ENCODE assay signal across 9 cellular contexts in genomic region chr5:175796536-175797499, GRCh38.
DNase-seq lines count a peak whose midpoint lies in the region; ATAC-seq, FAIRE-seq and TF ChIP-seq lines count a peak whose summit lies in the region.
"Had no signal": no experiment of that assay in that cellular context is flagged by ENCODE, and none has a peak within 500 bp of the region (broad histone marks: within the 10 kb centered on the region; RNA-seq: fewer than 3 reads in every experiment).

No MANE protein-coding gene starts in this region.

- H4K20me1 ChIP-seq in GM23338 (replicated peaks; ENCODE audit: insufficient read depth) (no peaks in the 10 kb centered on the region; the same call in none of the 2 replicates), keratinocyte (ENCODE audit: control insufficient read depth, extremely low read depth, insufficient read depth, low read length) (no peaks in the 10 kb centered on the region)

- H3K9ac ChIP-seq in keratinocyte (ENCODE audit: control insufficient read depth, extremely low read depth, insufficient read depth, low read length) = no peak overlapping the region

- no peaks in the 10 kb centered on the region for H3K9me3 ChIP-seq in keratinocyte (ENCODE audit: control insufficient read depth, low read depth, low read length)

- H3K36me3 ChIP-seq in GM23338 (ENCODE audit: insufficient read depth) (no peaks in the 10 kb centered on the region), keratinocyte (ENCODE audit: control insufficient read depth in 2 of 2, extremely low read depth in 1 of 2, insufficient read depth in 2 of 2, low read length in 2 of 2) (no peaks in the 10 kb centered on the region)

- no peaks in the 10 kb centered on the region for H3K9me2 ChIP-seq in GM23338 (ENCODE audit: insufficient read depth)

- H3K27me3 ChIP-seq in GM23338 (ENCODE audit: insufficient read depth) (peaks cover 43% of the 10 kb centered on the region), keratinocyte (ENCODE audit: control insufficient read depth, extremely low read depth, insufficient read depth, low read length) (peaks cover 16% of the 10 kb centered on the region)

- no peaks in the 10 kb centered on the region for H3K79me2 ChIP-seq in GM23338 (replicated peaks; ENCODE audit: insufficient read depth)
- no peaks in the 10 kb centered on the region for H3K79me2 ChIP-seq in keratinocyte (ENCODE audit: control insufficient read depth, insufficient read depth, low read length)

- H3K4me1 ChIP-seq in GM23338 (ENCODE audit: insufficient read depth) = peaks cover 13% of the 10 kb centered on the region
- peaks cover 4% of the 10 kb centered on the region for H3K4me1 ChIP-seq in keratinocyte (ENCODE audit: control insufficient read depth, extremely low read depth, insufficient read depth, low read length)

- dilution Hi-C loops in keratinocyte (cut with MboI; ENCODE audit: extremely low pct_ligation_motif_present, low sequenced_read_pairs) = no loop called here

- peaks cover 29% of the 10 kb centered on the region for H3K4me1 Mint-ChIP-seq in GM23338

- H3F3A ChIP-seq in GM23338 (replicated peaks; ENCODE audit: low read depth) = peaks cover 11% of the 10 kb centered on the region; the same call in 1 of the 2 replicates

- DNase-seq in COR-L47 (lab: John Stamatoyannopoulos, UW) (peak; percentile 80), GM23338 (ENCODE audit: low spot score) (peak; percentile 96), NCI-H1092 (lab: John Stamatoyannopoulos, UW) (peak; percentile 57), cardiac fibroblast (ENCODE audit: low read depth in 2 of 2) (peak; percentile 72 to 85), keratinocyte (ENCODE audit: low read depth, low spot score) (no peak)
- DNase-seq in activated CD4-positive, CD25-positive, alpha-beta regulatory T cell treated with anti-CD3 and anti-CD28 coated beads, Interleukin-2, amount 50 U/mL, for 72 hours = peak; percentile 66
- peak; percentile 46 to 67 (median 57) for DNase-seq in stimulated activated CD4-positive, alpha-beta T cell treated with anti-CD3 and anti-CD28 coated beads, Interleukin-1b, Interleukin-23, amount 100 ng/mL, for 24 hours (ENCODE audit: low read depth in 4 of 4, low spot score in 1 of 4)

- ATAC-seq in GM23338 (peak; percentile 92), GM19455 (IDR thresholded peaks at IDR 0.05; ENCODE audit: unreplicated experiment) (no peak)

- TF ChIP-seq CTCF in GM23338 (conservative IDR thresholded peaks at IDR 0.05; ENCODE audit: low read depth in 2 of 2) (no peak), cardiac fibroblast (IDR thresholded peaks at IDR 0.05; ENCODE audit: low read depth, low read length) (no peak), keratinocyte (optimal IDR thresholded peaks at IDR 0.05 in 1 of 3, IDR thresholded peaks at IDR 0.05 in 1 of 3, conservative IDR thresholded peaks at IDR 0.05 in 1 of 3; ENCODE audit: extremely low read depth in 1 of 3, insufficient read depth in 2 of 3, low read length in 3 of 3) (peak in 1 of 3 experiments; percentile 2)

- H2AFZ ChIP-seq in GM23338 (peak overlapping the region; percentile 83), keratinocyte (ENCODE audit: control insufficient read depth, low read length) (no peak overlapping the region)

- peaks cover 26% of the 10 kb centered on the region for H3K27me3 Mint-ChIP-seq in GM23338 (ENCODE audit: insufficient read depth, low read depth, poor library complexity)

- H3K4me3 Mint-ChIP-seq in GM23338 = peak overlapping the region; percentile 82

- no peaks in the 10 kb centered on the region for H3K9me3 Mint-ChIP-seq in GM23338

- no peak overlapping the region for H3K27ac ChIP-seq in GM23338 (ENCODE audit: low read depth)
- H3K27ac ChIP-seq in keratinocyte (ENCODE audit: control insufficient read depth, insufficient read depth, low read length) = no peak overlapping the region
- H3K27ac ChIP-seq: SK-N-MC had no signal

- no peaks in the 10 kb centered on the region for H3K9me1 ChIP-seq in keratinocyte (ENCODE audit: control insufficient read depth, extremely low read depth, insufficient read depth, low read length)

- peak overlapping the region; percentile 90 for H3K4me2 ChIP-seq in GM23338
- peak overlapping the region; percentile 48 for H3K4me2 ChIP-seq in keratinocyte (ENCODE audit: control insufficient read depth, extremely low read depth, insufficient read depth, low read depth, low read length)

- H3K27ac Mint-ChIP-seq in GM23338 = no peak overlapping the region

- H3K4me3 ChIP-seq in GM23338 (peak overlapping the region; percentile 86), cardiac fibroblast (replicated peaks in 1 of 2; ENCODE audit: low read depth in 2 of 2, low read length in 2 of 2) (peak overlapping the region; percentile 8 to 30), keratinocyte (ENCODE audit: control insufficient read depth in 2 of 3, extremely low read depth in 1 of 3, insufficient read depth in 2 of 3, low read depth in 1 of 3, low read length in 3 of 3) (no peak overlapping the region)
- H3K4me3 ChIP-seq: SK-N-MC had no signal

- no peaks in the 10 kb centered on the region for H3K36me3 Mint-ChIP-seq in GM23338 (ENCODE audit: low read depth)

- no peak for FAIRE-seq in keratinocyte (lab: Jason Lieb, UNC)

TF ChIP-seq in GM23338, 12 proteins besides CTCF, POLR2A, EP300 and RAD21 (continues in another document):
- peak; percentile 89 for TF ChIP-seq REST (IDR thresholded peaks at IDR 0.05; ENCODE audit: unreplicated experiment)
- TF ChIP-seq NANOG (IDR thresholded peaks at IDR 0.05; ENCODE audit: borderline replicate concordance) = no peak
- TF ChIP-seq ZNF331 (CRISPR knock-in tag; IDR thresholded peaks at IDR 0.05; ENCODE audit: low read depth) = peak; percentile 66
- TF ChIP-seq JUNB (IDR thresholded peaks at IDR 0.05; ENCODE audit: unreplicated experiment) = no peak
- no peak for TF ChIP-seq ETS1 (IDR thresholded peaks at IDR 0.05)
- TF ChIP-seq ZNF114 (CRISPR knock-in tag; IDR thresholded peaks at IDR 0.05) = peak; percentile 96
- TF ChIP-seq STAT1 (IDR thresholded peaks at IDR 0.05; ENCODE audit: unreplicated experiment) = no peak
- no peak for TF ChIP-seq EZH2phosphoT487 (IDR thresholded peaks at IDR 0.05; ENCODE audit: unreplicated experiment)

Comparison
In these comparisons a context has a peak if more than half of its experiments do, and no peak if none do; other contexts are left out.
1. H3K4me3 ChIP-seq: peak in GM23338 (single experiment) and cardiac fibroblast (2 of 2); none in keratinocyte (0 of 3).